In the genomic region with DNA sequence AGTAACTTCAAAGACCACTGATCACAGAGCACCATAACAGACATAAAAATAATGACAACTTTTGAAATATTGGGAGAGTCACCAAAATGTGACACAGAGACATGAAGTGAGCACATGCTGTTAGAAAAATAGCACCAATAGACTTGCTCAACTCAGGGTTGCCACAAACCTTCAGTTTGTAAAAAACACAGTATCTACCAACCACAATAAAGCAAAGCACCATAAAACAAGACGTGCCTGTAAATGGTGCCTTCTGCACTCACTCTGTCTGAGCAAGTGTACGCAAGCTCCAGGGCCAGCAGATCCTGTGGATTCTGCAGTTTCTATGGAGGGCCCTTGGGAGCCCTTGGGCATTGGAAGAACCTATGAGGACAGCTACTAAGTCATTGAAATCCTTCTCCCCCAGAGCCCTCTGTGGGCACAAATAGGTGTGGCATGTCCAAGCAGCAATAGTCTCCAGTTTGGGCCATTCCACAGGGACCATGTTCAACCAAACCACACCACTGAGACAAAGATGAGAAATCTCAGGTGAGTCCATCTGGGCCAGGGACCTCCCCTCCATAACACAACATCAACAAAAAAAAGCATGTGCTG, we compare ENCODE assay signal across 22 cellular contexts.
DNase-seq lines count a peak whose midpoint lies in the region; ATAC-seq and TF ChIP-seq lines count a peak whose summit lies in the region.
"Had no signal": no experiment of that assay in that cellular context is flagged by ENCODE, and none has a peak within 500 bp of the region (broad histone marks: within the 10 kb centered on the region; RNA-seq: fewer than 3 reads in every experiment).

No MANE protein-coding gene starts in this region.

- no peaks in the 10 kb centered on the region for H4K20me1 ChIP-seq in Loucy (ENCODE audit: insufficient read depth, low read length, poor library complexity, severe bottlenecking)

- H3K36me3 ChIP-seq in Loucy (ENCODE audit: insufficient read depth, low read length) (no peaks in the 10 kb centered on the region), ascending aorta (no peaks in the 10 kb centered on the region)
- no peaks in the 10 kb centered on the region for H3K36me3 ChIP-seq in naive thymus-derived CD4-positive, alpha-beta T cell (ENCODE audit: control insufficient read depth in 2 of 3, insufficient read depth in 3 of 3, low read length in 3 of 3)
- H3K36me3 ChIP-seq: Peyer's patch had no signal

- H3K4me1 ChIP-seq in Loucy (ENCODE audit: insufficient read depth, low read length, poor library complexity, severe bottlenecking) = peaks cover 34% of the 10 kb centered on the region
- H3K4me1 ChIP-seq in naive thymus-derived CD4-positive, alpha-beta T cell (ENCODE audit: control insufficient read depth in 2 of 2, insufficient read depth in 2 of 2, low read length in 2 of 2) = peaks cover 0 to 21% of the 10 kb centered on the region in 2 donors
- peaks cover 0 to 12% of the 10 kb centered on the region in 2 donors for H3K4me1 ChIP-seq in ascending aorta
- H3K4me1 ChIP-seq: Peyer's patch had no signal

- CTCF ChIA-PET in CD4-positive, alpha-beta T cell (lab: Charles Lee) = no interaction called here
- CTCF ChIA-PET in naive thymus-derived CD4-positive, alpha-beta T cell (lab: Charles Lee) = interaction anchor here (1.8 kb wide), 1 partner anchor 101 kb away, joined by 6 read pairs; no protein-coding TSS in a partner anchor

- H3K79me2 ChIP-seq in Loucy (ENCODE audit: insufficient read depth, low read length) = no peaks in the 10 kb centered on the region

- no peak overlapping the region for H3K27ac Mint-ChIP-seq in CD4-positive, alpha-beta T cell
- peak overlapping the region in 2 of 9 donors; percentile 7 to 35 for H3K27ac Mint-ChIP-seq in naive thymus-derived CD4-positive, alpha-beta T cell
- H3K27ac Mint-ChIP-seq: IgD-negative memory B cell had no signal

- H3K4me1 Mint-ChIP-seq in CD4-positive, alpha-beta T cell (ENCODE audit: low read depth) = peaks cover 43% of the 10 kb centered on the region
- peaks cover 12 to 50% (median 31%) of the 10 kb centered on the region in 7 donors for H3K4me1 Mint-ChIP-seq in naive thymus-derived CD4-positive, alpha-beta T cell

- POLR2A ChIA-PET in CD4-positive, alpha-beta T cell (lab: Charles Lee) = interaction anchor here (1.4 kb wide), 1 partner anchor 24 kb away, joined by 7 read pairs; no protein-coding TSS in a partner anchor
- POLR2A ChIA-PET in naive thymus-derived CD4-positive, alpha-beta T cell (lab: Charles Lee) = no interaction called here

- H3K9me3 Mint-ChIP-seq in CD4-positive, alpha-beta T cell = no peaks in the 10 kb centered on the region
- H3K9me3 Mint-ChIP-seq in naive thymus-derived CD4-positive, alpha-beta T cell = peaks cover 0 to 3% (median 0%) of the 10 kb centered on the region in 11 donors
- H3K9me3 Mint-ChIP-seq: IgD-negative memory B cell had no signal

- no peaks in the 10 kb centered on the region for H3K36me3 Mint-ChIP-seq in CD4-positive, alpha-beta T cell (ENCODE audit: low read depth)
- H3K36me3 Mint-ChIP-seq in naive thymus-derived CD4-positive, alpha-beta T cell = peaks cover 0 to 4% (median 0%) of the 10 kb centered on the region in 5 donors
- H3K36me3 Mint-ChIP-seq: IgD-negative memory B cell had no signal

- ATAC-seq in CD4-positive, alpha-beta T cell (ENCODE audit: poor library complexity) = peak; percentile 44
- ATAC-seq in naive thymus-derived CD4-positive, alpha-beta T cell = no peak
- ATAC-seq in GM19351 (IDR thresholded peaks at IDR 0.05; ENCODE audit: unreplicated experiment) = no peak
- ATAC-seq: SK-N-SH treated with all-trans-retinoic acid at 6 μM for 48 hours had no signal

- no peaks in the 10 kb centered on the region for H3F3A ChIP-seq in Loucy (ENCODE audit: low read depth)

- H3K4me3 ChIP-seq in Loucy (ENCODE audit: low read length, poor library complexity, severe bottlenecking) (no peak overlapping the region), ascending aorta (no peak overlapping the region)
- no peak overlapping the region for H3K4me3 ChIP-seq in naive thymus-derived CD4-positive, alpha-beta T cell (ENCODE audit: low read length)
- H3K4me3 ChIP-seq: GM23248, Peyer's patch had no signal

- no peaks in the 10 kb centered on the region for H3K9me3 ChIP-seq in CD4-positive, alpha-beta T cell (ENCODE audit: control insufficient read depth, low read length)
- H3K9me3 ChIP-seq in Loucy (ENCODE audit: insufficient read depth, low read depth, low read length) = no peaks in the 10 kb centered on the region
- no peaks in the 10 kb centered on the region for H3K9me3 ChIP-seq in naive thymus-derived CD4-positive, alpha-beta T cell (ENCODE audit: control insufficient read depth in 2 of 3, low read length in 3 of 3)
- H3K9me3 ChIP-seq in ascending aorta = peaks cover 0 to 8% of the 10 kb centered on the region in 2 donors
- H3K9me3 ChIP-seq: Peyer's patch had no signal

- H3K4me3 Mint-ChIP-seq in CD4-positive, alpha-beta T cell = no peak overlapping the region
- H3K4me3 Mint-ChIP-seq in naive thymus-derived CD4-positive, alpha-beta T cell = peak overlapping the region in 6 of 10 donors; percentile 7 to 72 (median 26)
- H3K4me3 Mint-ChIP-seq: IgD-negative memory B cell had no signal

- DNase-seq in AML-193 (lab: John Stamatoyannopoulos, UW) (peak; percentile 23 to 25), ascending aorta (ENCODE audit: low spot score in 2 of 2) (no peak), superior temporal gyrus (ENCODE audit: extremely low spot score) (no peak)
- no peak for DNase-seq in CD4-positive, alpha-beta T cell
- DNase-seq in naive thymus-derived CD4-positive, alpha-beta T cell = peak in 3 of 9 donors; percentile 25 to 40 (median 32)
- DNase-seq: C1 segment of cervical spinal cord; Calu3; CD8-positive, alpha-beta memory T cell; DMS153; GM23248; HCEC 1CT; NCI-H1092; NCI-H1436; NCI-H2029; NCI-H226; NCI-H510A treated with DMSO at 0.1 percent for 48 hours; NCI-H748 treated with DMSO at 0.1 percent for 48 hours had no signal

- H3K4me2 ChIP-seq in Loucy (ENCODE audit: low read depth, low read length, poor library complexity, severe bottlenecking) = peak overlapping the region; percentile 40

- H3K9me2 ChIP-seq in Loucy (replicated peaks; ENCODE audit: low read depth, low read length) = no peaks in the 10 kb centered on the region

- no peak for TF ChIP-seq CTCF in CD4-positive, alpha-beta T cell (IDR thresholded peaks at IDR 0.05)
- TF ChIP-seq CTCF in Loucy (conservative IDR thresholded peaks at IDR 0.05; ENCODE audit: low read length) (peak; percentile 44), ascending aorta (IDR thresholded peaks at IDR 0.05) (no peak)

- H3K27ac ChIP-seq in CD4-positive, alpha-beta T cell (ENCODE audit: low read depth, low read length) = no peak overlapping the region
- H3K27ac ChIP-seq in naive thymus-derived CD4-positive, alpha-beta T cell (ENCODE audit: low read depth, low read length) = no peak overlapping the region
- H3K27ac ChIP-seq in ascending aorta = no peak overlapping the region
- H3K27ac ChIP-seq: GM23248, Peyer's patch had no signal

- peak overlapping the region; percentile 36; the same call in 1 of the 2 replicates for H2AFZ ChIP-seq in Loucy (ENCODE audit: low read length)
- H2AFZ ChIP-seq: GM23248 had no signal

- H3K27me3 Mint-ChIP-seq in CD4-positive, alpha-beta T cell = no peaks in the 10 kb centered on the region
- H3K27me3 Mint-ChIP-seq in naive thymus-derived CD4-positive, alpha-beta T cell = peaks cover 0 to 4% (median 0%) of the 10 kb centered on the region in 5 donors

- H3K27me3 ChIP-seq in CD4-positive, alpha-beta T cell (ENCODE audit: control insufficient read depth, insufficient read depth, low read length) = no peaks in the 10 kb centered on the region
- H3K27me3 ChIP-seq in Loucy (ENCODE audit: insufficient read depth, low read length, poor library complexity, severe bottlenecking) (no peaks in the 10 kb centered on the region), ascending aorta (no peaks in the 10 kb centered on the region)
- H3K27me3 ChIP-seq in naive thymus-derived CD4-positive, alpha-beta T cell (ENCODE audit: control insufficient read depth in 2 of 2, insufficient read depth in 2 of 2, low read length in 2 of 2) = no peaks in the 10 kb centered on the region
- H3K27me3 ChIP-seq: Peyer's patch had no signal

- intact Hi-C loops in CD4-positive, alpha-beta T cell (cut with DNase I, micrococcal nuclease) = no loop called here
- intact Hi-C loops in naive thymus-derived CD4-positive, alpha-beta T cell (cut with micrococcal nuclease) = loop anchor here in 1 of 2 donors (2.0 kb wide), 1 partner anchor 73 kb away; no protein-coding TSS in a partner anchor
- intact Hi-C loops in ascending aorta (cut with DNase I) = loop anchor here (5.0 to 10.0 kb wide), 2 partner anchors 117 to 249 kb away; no protein-coding TSS in a partner anchor

- H3K9ac ChIP-seq in Loucy (ENCODE audit: low read depth, low read length, poor library complexity, severe bottlenecking) = no peak overlapping the region
- H3K9ac ChIP-seq: GM23248 had no signal

Comparison
In these comparisons a context has a peak if more than half of its experiments do, and no peak if none do; other contexts are left out.
1. DNase-seq: peak in AML-193 (2 of 2); none in CD4-positive, alpha-beta T cell (0 of 10), ascending aorta (0 of 2) and superior temporal gyrus (single experiment).